ENCODE assay signal across 8 cellular contexts in genomic region chr2:173652731-173653426, GRCh38.
A peak's percentile ranks its signal among the peaks of the same experiment; 100 is the strongest.
DNase-seq lines count a peak whose midpoint lies in the region; ATAC-seq and TF ChIP-seq lines count a peak whose summit lies in the region.

No MANE protein-coding gene starts in this region.

- H3K4me1 Mint-ChIP-seq in activated CD4-positive, alpha-beta T cell treated with anti-CD3 and anti-CD28 coated beads for 36 hours: no peaks in the 10 kb centered on the region
- H3K4me1 Mint-ChIP-seq in activated CD4-positive, alpha-beta T cell treated with anti-CD3 and anti-CD28 coated beads, Interleukin-2, amount 10 ng/mL, durations not matched to agents 24 days and 14 days: no peaks in the 10 kb centered on the region

- peak; percentile 88 for ATAC-seq in left lung
- no peak for ATAC-seq in heart right ventricle
- ATAC-seq in activated CD4-positive, alpha-beta T cell treated with anti-CD3 and anti-CD28 coated beads for 36 hours: no peak

- DNase-seq in A172 (ENCODE audit: low spot score) (peak; percentile 94), HS-27A (ENCODE audit: low read depth) (peak; percentile 71), amniotic stem cell (lab: John Stamatoyannopoulos, UW) (peak; percentile 97), left lung (no peak), heart right ventricle (no peak)
- DNase-seq in activated naive CD4-positive, alpha-beta T cell (lab: John Stamatoyannopoulos, UW): no peak
- DNase-seq in activated CD4-positive, alpha-beta T cell treated with anti-CD3 and anti-CD28 coated beads for 36 hours: no peak
- DNase-seq in activated CD4-positive, alpha-beta T cell treated with anti-CD3 and anti-CD28 coated beads, Interleukin-2, amount 10 ng/mL, durations not matched to agents 24 days and 14 days: no peak

- H3K36me3 Mint-ChIP-seq in activated CD4-positive, alpha-beta T cell treated with anti-CD3 and anti-CD28 coated beads for 36 hours (ENCODE audit: low read depth): no peaks in the 10 kb centered on the region
- H3K36me3 Mint-ChIP-seq in activated CD4-positive, alpha-beta T cell treated with anti-CD3 and anti-CD28 coated beads, Interleukin-2, amount 10 ng/mL, durations not matched to agents 24 days and 14 days (ENCODE audit: low read depth): no peaks in the 10 kb centered on the region

- 76 to 80% methylated on average over 10 of the region's 10 CpGs for WGBS in heart right ventricle, 2 donors

- H3K27ac ChIP-seq in left lung: peak overlapping the region in 1 of 2 donors; percentile 19
- no peak overlapping the region for H3K27ac ChIP-seq in heart right ventricle

- no peaks in the 10 kb centered on the region for H3K9me3 ChIP-seq in left lung
- H3K9me3 ChIP-seq in heart right ventricle: peaks cover 0 to 5% (median 0%) of the 10 kb centered on the region in 11 donors

- TF ChIP-seq CTCF in left lung (IDR thresholded peaks at IDR 0.05) (no peak), heart right ventricle (IDR thresholded peaks at IDR 0.05) (no peak)

- H3K4me3 ChIP-seq in left lung (no peak overlapping the region), heart right ventricle (no peak overlapping the region)

- CTCF ChIA-PET in activated CD4-positive, alpha-beta T cell treated with anti-CD3 and anti-CD28 coated beads for 36 hours (lab: Charles Lee): no interaction called here

- intact Hi-C loops in left lung (cut with DNase I) (no loop called here), heart right ventricle (cut with DNase I) (no loop called here)
- intact Hi-C loops in activated CD4-positive, alpha-beta T cell treated with anti-CD3 and anti-CD28 coated beads for 36 hours (cut with DNase I, micrococcal nuclease): no loop called here
- intact Hi-C loops in activated CD4-positive, alpha-beta T cell treated with anti-CD3 and anti-CD28 coated beads, Interleukin-2, amount 10 ng/mL, durations not matched to agents 24 days and 14 days (cut with micrococcal nuclease): no loop called here

- H3K27me3 Mint-ChIP-seq in activated CD4-positive, alpha-beta T cell treated with anti-CD3 and anti-CD28 coated beads for 36 hours: peaks cover 8% of the 10 kb centered on the region
- peaks cover 3% of the 10 kb centered on the region for H3K27me3 Mint-ChIP-seq in activated CD4-positive, alpha-beta T cell treated with anti-CD3 and anti-CD28 coated beads, Interleukin-2, amount 10 ng/mL, durations not matched to agents 24 days and 14 days

- no peak overlapping the region for H3K4me3 Mint-ChIP-seq in activated CD4-positive, alpha-beta T cell treated with anti-CD3 and anti-CD28 coated beads for 36 hours
- no peak overlapping the region for H3K4me3 Mint-ChIP-seq in activated CD4-positive, alpha-beta T cell treated with anti-CD3 and anti-CD28 coated beads, Interleukin-2, amount 10 ng/mL, durations not matched to agents 24 days and 14 days

- no peaks in the 10 kb centered on the region for H3K36me3 ChIP-seq in left lung
- no peaks in the 10 kb centered on the region for H3K36me3 ChIP-seq in heart right ventricle

- H3K27ac Mint-ChIP-seq in activated CD4-positive, alpha-beta T cell treated with anti-CD3 and anti-CD28 coated beads for 36 hours: no peak overlapping the region
- no peak overlapping the region for H3K27ac Mint-ChIP-seq in activated CD4-positive, alpha-beta T cell treated with anti-CD3 and anti-CD28 coated beads, Interleukin-2, amount 10 ng/mL, durations not matched to agents 24 days and 14 days

- H3K9me3 Mint-ChIP-seq in activated CD4-positive, alpha-beta T cell treated with anti-CD3 and anti-CD28 coated beads for 36 hours (ENCODE audit: low read depth): no peaks in the 10 kb centered on the region
- no peaks in the 10 kb centered on the region for H3K9me3 Mint-ChIP-seq in activated CD4-positive, alpha-beta T cell treated with anti-CD3 and anti-CD28 coated beads, Interleukin-2, amount 10 ng/mL, durations not matched to agents 24 days and 14 days

- POLR2A ChIA-PET in activated CD4-positive, alpha-beta T cell treated with anti-CD3 and anti-CD28 coated beads for 36 hours (lab: Charles Lee): no interaction called here

- peaks cover 0 to 3% of the 10 kb centered on the region in 2 donors for H3K4me1 ChIP-seq in left lung
- H3K4me1 ChIP-seq in heart right ventricle: no peaks in the 10 kb centered on the region

- H3K27me3 ChIP-seq in left lung: no peaks in the 10 kb centered on the region
- peaks cover 0 to 4% (median 0%) of the 10 kb centered on the region in 7 donors for H3K27me3 ChIP-seq in heart right ventricle

Comparison
In these comparisons a context has a peak if more than half of its experiments do, and no peak if none do; other contexts are left out.
1. DNase-seq: peak in A172 (single experiment), HS-27A (single experiment) and amniotic stem cell (single experiment); none in left lung (0 of 2), heart right ventricle (0 of 2), activated naive CD4-positive, alpha-beta T cell (0 of 4), activated CD4-positive, alpha-beta T cell treated with anti-CD3 and anti-CD28 coated beads for 36 hours (single experiment) and activated CD4-positive, alpha-beta T cell treated with anti-CD3 and anti-CD28 coated beads, Interleukin-2, amount 10 ng/mL, durations not matched to agents 24 days and 14 days (single experiment).